Comparison of ENCODE assay signal across 18 cellular contexts in genomic region chr6:56789879-56790278, GRCh38.
"Had no signal": no experiment of that assay in that cellular context is flagged by ENCODE, and none has a peak within 500 bp of the region (broad histone marks: within the 10 kb centered on the region; RNA-seq: fewer than 3 reads in every experiment).

No MANE protein-coding gene starts in this region.

- ATAC-seq: activated CD8-positive, alpha-beta memory T cell treated with anti-CD3 and anti-CD28 coated beads, Interleukin-2, amount 10 ng/mL, durations not matched to agents 7 days and 5 days; left lobe of liver; naive thymus-derived CD8-positive, alpha-beta T cell; stimulated activated naive B cell treated with anti-CD40 and anti-IgM and Interleukin-4, amounts not matched to agents 10 μg/mL and 1 μg/mL and 100 μg/mL, for 72 hours had no signal

- H3K27me3 ChIP-seq: adrenal gland, neutrophil, tibial artery, uterus had no signal

- H3K36me3 ChIP-seq: adrenal gland, neutrophil, tibial artery, uterus had no signal

- H3K27ac ChIP-seq: adrenal gland, neutrophil, tibial artery, uterus, VCaP had no signal

- DNase-seq: activated CD4-positive, alpha-beta T cell treated with anti-CD3 and anti-CD28 coated beads for 1 hour; activated CD4-positive, alpha-beta T cell treated with anti-CD3 and anti-CD28 coated beads, Interleukin-2, amount 50 U/mL, for 48 hours; activated CD8-positive, alpha-beta memory T cell treated with anti-CD3 and anti-CD28 coated beads, Interleukin-2, amount 10 ng/mL, durations not matched to agents 7 days and 5 days; activated effector memory CD4-positive, alpha-beta T cell treated with Interleukin-2 at 50 U/mL for 16 hours; activated naive CD4-positive, alpha-beta T cell treated with anti-CD3 and anti-CD28 coated beads, Interleukin-2, amount 50 U/mL, for 16 hours; activated T-cell treated with anti-CD3 and anti-CD28 coated beads, Interleukin-2, amount 50 U/mL, for 1 hour; adrenal gland; foreskin fibroblast; naive thymus-derived CD8-positive, alpha-beta T cell; stimulated activated CD4-positive, alpha-beta T cell treated with anti-CD3 and anti-CD28 coated beads, Interleukin-4, amount 100 ng/mL, for 1 hour; stimulated activated naive B cell treated with anti-CD40 and anti-IgM and Interleukin-4, amounts not matched to agents 10 μg/mL and 1 μg/mL and 100 μg/mL, for 72 hours; tibial artery; uterus had no signal

- H3K9me3 ChIP-seq: adrenal gland, neutrophil, tibial artery, uterus had no signal

- FAIRE-seq: colon, endometrium had no signal

- H3K4me3 ChIP-seq: adrenal gland, tibial artery, uterus had no signal
